In genomic region chr2:138221358-138221757, GRCh38 we compare ENCODE assay signal across 1 cellular context.
TF ChIP-seq lines count a peak whose summit lies in the region.

No MANE protein-coding gene starts in this region.

TF ChIP-seq in HepG2, 621 proteins besides CTCF, POLR2A, EP300 and RAD21 (continued from another document):
- TF ChIP-seq ARID5B (CRISPR knock-in tag; IDR thresholded peaks at IDR 0.05), result peak; percentile 72; the same call in 1 of the 2 replicates
- TF ChIP-seq, protein P1, sequence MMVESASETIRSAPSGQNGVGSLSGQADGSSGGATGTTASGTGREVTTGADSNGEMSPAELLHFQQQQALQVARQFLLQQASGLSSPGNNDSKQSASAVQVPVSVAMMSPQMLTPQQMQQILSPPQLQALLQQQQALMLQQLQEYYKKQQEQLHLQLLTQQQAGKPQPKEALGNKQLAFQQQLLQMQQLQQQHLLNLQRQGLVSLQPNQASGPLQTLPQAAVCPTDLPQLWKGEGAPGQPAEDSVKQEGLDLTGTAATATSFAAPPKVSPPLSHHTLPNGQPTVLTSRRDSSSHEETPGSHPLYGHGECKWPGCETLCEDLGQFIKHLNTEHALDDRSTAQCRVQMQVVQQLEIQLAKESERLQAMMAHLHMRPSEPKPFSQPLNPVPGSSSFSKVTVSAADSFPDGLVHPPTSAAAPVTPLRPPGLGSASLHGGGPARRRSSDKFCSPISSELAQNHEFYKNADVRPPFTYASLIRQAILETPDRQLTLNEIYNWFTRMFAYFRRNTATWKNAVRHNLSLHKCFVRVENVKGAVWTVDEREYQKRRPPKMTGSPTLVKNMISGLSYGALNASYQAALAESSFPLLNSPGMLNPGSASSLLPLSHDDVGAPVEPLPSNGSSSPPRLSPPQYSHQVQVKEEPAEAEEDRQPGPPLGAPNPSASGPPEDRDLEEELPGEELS (CRISPR knock-in tag; IDR thresholded peaks at IDR 0.05), result peak; percentile 21; the same call in 1 of the 2 replicates
- TF ChIP-seq ZNF562 (CRISPR knock-in tag; IDR thresholded peaks at IDR 0.05; ENCODE audit: borderline replicate concordance), result no peak
- peak; percentile 87 for TF ChIP-seq HNF4A (CRISPR knock-in tag; IDR thresholded peaks at IDR 0.05)
- no peak for TF ChIP-seq MAZ (IDR thresholded peaks at IDR 0.05; ENCODE audit: borderline replicate concordance, low read depth, low read length)
- no peak for TF ChIP-seq MAZ (CRISPR knock-in tag; IDR thresholded peaks at IDR 0.05; ENCODE audit: low read depth)
- TF ChIP-seq FOXJ3 (CRISPR knock-in tag; IDR thresholded peaks at IDR 0.05; ENCODE audit: borderline replicate concordance), result peak; percentile 47; the same call in 1 of the 2 replicates
- peak; percentile 61; the same call in 1 of the 2 replicates for TF ChIP-seq ZMYM4 (CRISPR knock-in tag; IDR thresholded peaks at IDR 0.05)
- no peak for TF ChIP-seq ZNF841 (CRISPR knock-in tag; IDR thresholded peaks at IDR 0.05; ENCODE audit: borderline replicate concordance)
- no peak for TF ChIP-seq KAT8 (CRISPR knock-in tag; IDR thresholded peaks at IDR 0.05)
- no peak for TF ChIP-seq SOX6 (IDR thresholded peaks at IDR 0.05)
- peak; percentile 50; the same call in 1 of the 2 replicates for TF ChIP-seq SOX6 (CRISPR knock-in tag; IDR thresholded peaks at IDR 0.05)
- TF ChIP-seq BCL6 (CRISPR knock-in tag; IDR thresholded peaks at IDR 0.05), result peak; percentile 25; the same call in 1 of the 2 replicates
- TF ChIP-seq GATAD2A (CRISPR knock-in tag; IDR thresholded peaks at IDR 0.05), result peak; percentile 64
- TF ChIP-seq EHMT2 (IDR thresholded peaks at IDR 0.05; ENCODE audit: borderline replicate concordance, low read depth, low read length), result peak; percentile 36; the same call in 1 of the 2 replicates
- TF ChIP-seq AHDC1 (CRISPR knock-in tag; IDR thresholded peaks at IDR 0.05; ENCODE audit: borderline replicate concordance), result peak; percentile 73; the same call in 1 of the 2 replicates
- TF ChIP-seq HNF4G (IDR thresholded peaks at IDR 0.05; ENCODE audit: borderline replicate concordance, low read depth, low read length), result peak; percentile 48; the same call in 1 of the 2 replicates
- no peak for TF ChIP-seq HNF4G (CRISPR knock-in tag; IDR thresholded peaks at IDR 0.05; ENCODE audit: borderline replicate concordance, low read depth)
- 0 out of 2 replicates have a peak, but pooled peaks have one; percentile 22 for TF ChIP-seq DPF2 (CRISPR knock-in tag; IDR thresholded peaks at IDR 0.05; ENCODE audit: borderline replicate concordance, low read depth)
- 0 out of 2 replicates have a peak, but pooled peaks have one; percentile 21 for TF ChIP-seq NCOR1 (IDR thresholded peaks at IDR 0.05; ENCODE audit: borderline replicate concordance, low read length)
- no peak for TF ChIP-seq FOSL2 (CRISPR knock-in tag; IDR thresholded peaks at IDR 0.05)
